12 cellular contexts compared by ENCODE assay signal in genomic region chr12:3869448-3869847, GRCh38. TPM values are rescaled to one million over a fixed set of nuclear protein-coding genes. Genes with fewer than 3 reads are reported as not detected.
DNase-seq lines count a peak whose midpoint lies in the region; ATAC-seq and TF ChIP-seq lines count a peak whose summit lies in the region.
"Had no signal": no experiment of that assay in that cellular context is flagged by ENCODE, and none has a peak within 500 bp of the region (broad histone marks: within the 10 kb centered on the region; RNA-seq: fewer than 3 reads in every experiment).

No MANE protein-coding gene starts in this region.

- POLR2A ChIA-PET in CD8-positive, alpha-beta T cell (lab: Charles Lee), result interaction anchor here (1.0 to 1.5 kb wide), 2 partner anchors 28 to 94 kb away, joined by 4 to 5 read pairs; no protein-coding TSS in a partner anchor

- peak overlapping the region; percentile 64 for H3K4me3 ChIP-seq in CD8-positive, alpha-beta T cell (ENCODE audit: low read depth, low read length)

- H3K36me3 ChIP-seq in CD8-positive, alpha-beta T cell (ENCODE audit: insufficient read depth, low read length), result no peaks in the 10 kb centered on the region
- H3K36me3 ChIP-seq in KOPT-K1 (ENCODE audit: insufficient read depth, low read length), result no peaks in the 10 kb centered on the region

- peaks cover 10% of the 10 kb centered on the region for H3K9me3 Mint-ChIP-seq in CD8-positive, alpha-beta T cell
- peaks cover 11 to 33% of the 10 kb centered on the region in 2 donors for H3K9me3 Mint-ChIP-seq in activated naive CD4-positive, alpha-beta T cell treated with anti-CD3 and anti-CD28 coated beads, Interleukin-2, amount 50 U/mL, for 72 hours
- peaks cover 5 to 11% of the 10 kb centered on the region in 2 donors for H3K9me3 Mint-ChIP-seq in natural killer cell

- peak overlapping the region; percentile 46 for H3K27ac ChIP-seq in CD8-positive, alpha-beta T cell (ENCODE audit: low read depth, low read length)
- peak overlapping the region; percentile 84 for H3K27ac ChIP-seq in KOPT-K1 (ENCODE audit: low read depth, low read length, poor library complexity, severe bottlenecking)

- no peak for TF ChIP-seq CTCF in CD8-positive, alpha-beta T cell (IDR thresholded peaks at IDR 0.05)
- TF ChIP-seq CTCF in natural killer cell (IDR thresholded peaks at IDR 0.05), result no peak

- ATAC-seq in CD8-positive, alpha-beta T cell, result no peak
- no peak for ATAC-seq in activated naive CD4-positive, alpha-beta T cell treated with anti-CD3 and anti-CD28 coated beads, Interleukin-2, amount 50 U/mL, for 72 hours
- ATAC-seq in natural killer cell, result no peak
- ATAC-seq in HG02763 (IDR thresholded peaks at IDR 0.05; ENCODE audit: unreplicated experiment), result no peak

- H3K4me1 Mint-ChIP-seq in CD8-positive, alpha-beta T cell (ENCODE audit: low read depth), result peaks cover 58% of the 10 kb centered on the region
- peaks cover 52 to 56% of the 10 kb centered on the region in 2 donors for H3K4me1 Mint-ChIP-seq in natural killer cell

- CTCF ChIA-PET in CD8-positive, alpha-beta T cell (lab: Charles Lee), result interaction anchor here (0.8 to 2.8 kb wide), 2 partner anchors 15 to 407 kb away, joined by 4 to 14 read pairs; no protein-coding TSS in a partner anchor

- peak overlapping the region; percentile 88 for H3K27ac Mint-ChIP-seq in CD8-positive, alpha-beta T cell
- peak overlapping the region; percentile 88 to 95 for H3K27ac Mint-ChIP-seq in activated naive CD4-positive, alpha-beta T cell treated with anti-CD3 and anti-CD28 coated beads, Interleukin-2, amount 50 U/mL, for 72 hours
- peak overlapping the region; percentile 98 to 99 for H3K27ac Mint-ChIP-seq in natural killer cell
- H3K27ac Mint-ChIP-seq: nephron had no signal

- H3K36me3 Mint-ChIP-seq in CD8-positive, alpha-beta T cell, result peaks cover 41% of the 10 kb centered on the region
- H3K36me3 Mint-ChIP-seq in activated naive CD4-positive, alpha-beta T cell treated with anti-CD3 and anti-CD28 coated beads, Interleukin-2, amount 50 U/mL, for 72 hours, result peaks cover 18 to 57% of the 10 kb centered on the region in 2 donors
- peaks cover 14% of the 10 kb centered on the region for H3K36me3 Mint-ChIP-seq in natural killer cell

- DNase-seq in CD8-positive, alpha-beta T cell, result no peak
- DNase-seq in activated naive CD4-positive, alpha-beta T cell treated with anti-CD3 and anti-CD28 coated beads, Interleukin-2, amount 50 U/mL, for 72 hours (ENCODE audit: low spot score in 2 of 2), result no peak
- DNase-seq in natural killer cell (no peak), NCI-H1930 (lab: John Stamatoyannopoulos, UW) (no peak), mesenteric fat pad (ENCODE audit: low spot score) (no peak), occipital lobe (lab: John Stamatoyannopoulos, UW) (no peak)
- DNase-seq: activated CD8-positive, alpha-beta memory T cell treated with anti-CD3 and anti-CD28 coated beads, Interleukin-2, amount 50 U/mL, for 48 hours; NCI-H82; Right ventricle myocardium superior had no signal

- H3K9me3 ChIP-seq in CD8-positive, alpha-beta T cell (ENCODE audit: low read length), result no peaks in the 10 kb centered on the region
- peaks cover 14% of the 10 kb centered on the region for H3K9me3 ChIP-seq in KOPT-K1 (ENCODE audit: insufficient read depth, low read length, poor library complexity, severe bottlenecking)

- H3K27me3 Mint-ChIP-seq in CD8-positive, alpha-beta T cell (ENCODE audit: low read depth), result no peaks in the 10 kb centered on the region
- no peaks in the 10 kb centered on the region for H3K27me3 Mint-ChIP-seq in natural killer cell (ENCODE audit: low read depth in 2 of 2)

- intact Hi-C loops in CD8-positive, alpha-beta T cell (cut with DNase I, micrococcal nuclease), result no loop called here
- intact Hi-C loops in natural killer cell (cut with micrococcal nuclease), result no loop called here

- peaks cover 45% of the 10 kb centered on the region for H3K4me1 ChIP-seq in CD8-positive, alpha-beta T cell (ENCODE audit: insufficient read depth, low read length)

- H3K4me3 Mint-ChIP-seq in CD8-positive, alpha-beta T cell, result peak overlapping the region; percentile 97
- peak overlapping the region; percentile 94 for H3K4me3 Mint-ChIP-seq in natural killer cell

- no peaks in the 10 kb centered on the region for H3K27me3 ChIP-seq in CD8-positive, alpha-beta T cell (ENCODE audit: insufficient read depth, low read length)

RNA-seq across cellular contexts. Expression of gene PARP11, which starts 3.8 kb away (rescaled TPM):
- total RNA-seq in CD8-positive, alpha-beta T cell, result 10 to 100 TPM; 11.5 to 11.8 TPM
- total RNA-seq in activated naive CD4-positive, alpha-beta T cell treated with anti-CD3 and anti-CD28 coated beads, Interleukin-2, amount 50 U/mL, for 72 hours, result 10 to 100 TPM; 25.2 to 30.2 TPM
- total RNA-seq in natural killer cell, result 10 to 100 TPM; 18.8 to 27.3 (median 24.7) TPM
- 11.0 TPM for total RNA-seq in mesenteric fat pad
- total RNA-seq in occipital lobe, result 17.5 TPM
